ENCODE assay signal across 9 cellular contexts in genomic region chr17:79294459-79295071, GRCh38.
A peak's percentile ranks its signal among the peaks of the same experiment; 100 is the strongest.
DNase-seq lines count a peak whose midpoint lies in the region; FAIRE-seq and TF ChIP-seq lines count a peak whose summit lies in the region.
"Had no signal": no experiment of that assay in that cellular context is flagged by ENCODE, and none has a peak within 500 bp of the region (broad histone marks: within the 10 kb centered on the region; RNA-seq: fewer than 3 reads in every experiment).

No MANE protein-coding gene starts in this region.

- no peak overlapping the region for H3K4me3 ChIP-seq in fibroblast of pulmonary artery (replicated peaks; ENCODE audit: low read depth, low read length)
- no peak overlapping the region for H3K4me3 ChIP-seq in osteoblast (ENCODE audit: insufficient read depth, low read length)

- peaks cover 4% of the 10 kb centered on the region for H3K27me3 ChIP-seq in osteoblast (ENCODE audit: insufficient read depth, low read length)

- TF ChIP-seq CTCF in fibroblast of pulmonary artery (IDR thresholded peaks at IDR 0.05; ENCODE audit: low read length, missing control alignments): no peak
- no peak for TF ChIP-seq CTCF in osteoblast (IDR thresholded peaks at IDR 0.05; ENCODE audit: extremely low read depth, low read depth, low read length)

- H3K4me3 Mint-ChIP-seq in activated CD4-positive, alpha-beta T cell treated with anti-CD3 and anti-CD28 coated beads, Interleukin-2, amount 10 ng/mL, durations not matched to agents 7 days and 5 days: no peak overlapping the region

- no peak for TF ChIP-seq POLR2A in H54 (IDR thresholded peaks at IDR 0.05; ENCODE audit: low read depth, low read length)

- H3K27ac Mint-ChIP-seq in activated CD4-positive, alpha-beta T cell treated with anti-CD3 and anti-CD28 coated beads, Interleukin-2, amount 10 ng/mL, durations not matched to agents 7 days and 5 days: no peak overlapping the region

- H3K9me3 ChIP-seq in osteoblast (ENCODE audit: low read depth, low read length): no peaks in the 10 kb centered on the region

- H3K79me2 ChIP-seq in osteoblast (ENCODE audit: insufficient read depth, low read length): no peaks in the 10 kb centered on the region

- no peaks in the 10 kb centered on the region for H3K36me3 ChIP-seq in osteoblast (ENCODE audit: insufficient read depth, low read length)

- FAIRE-seq in H54 (lab: Jason Lieb, UNC): no peak

- no peaks in the 10 kb centered on the region for H3K36me3 Mint-ChIP-seq in activated CD4-positive, alpha-beta T cell treated with anti-CD3 and anti-CD28 coated beads, Interleukin-2, amount 10 ng/mL, durations not matched to agents 7 days and 5 days (ENCODE audit: low read depth)

- H3K27ac ChIP-seq in osteoblast (ENCODE audit: low read depth, low read length): no peak overlapping the region
- H3K27ac ChIP-seq: KMS-11 had no signal

- no peak for TF ChIP-seq EP300 in Ishikawa (IDR thresholded peaks at IDR 0.05; ENCODE audit: borderline replicate concordance)

- no peaks in the 10 kb centered on the region for H4K20me1 ChIP-seq in osteoblast (ENCODE audit: insufficient read depth, low read length)

- POLR2A ChIA-PET in activated CD4-positive, alpha-beta T cell treated with anti-CD3 and anti-CD28 coated beads, Interleukin-2, amount 10 ng/mL, durations not matched to agents 7 days and 5 days (lab: Charles Lee): no interaction called here

- H3K4me2 ChIP-seq in osteoblast (ENCODE audit: insufficient read depth, low read length): no peak overlapping the region
- H3K4me2 ChIP-seq: KMS-11 had no signal

- no peaks in the 10 kb centered on the region for H3K27me3 Mint-ChIP-seq in activated CD4-positive, alpha-beta T cell treated with anti-CD3 and anti-CD28 coated beads, Interleukin-2, amount 10 ng/mL, durations not matched to agents 7 days and 5 days

- TF ChIP-seq RAD21 in Ishikawa (IDR thresholded peaks at IDR 0.05; ENCODE audit: low read depth): no peak

- H2AFZ ChIP-seq in osteoblast (ENCODE audit: low read length): no peak overlapping the region

- CTCF ChIA-PET in activated CD4-positive, alpha-beta T cell treated with anti-CD3 and anti-CD28 coated beads, Interleukin-2, amount 10 ng/mL, durations not matched to agents 7 days and 5 days (lab: Charles Lee): interaction anchor here (0.6 kb wide), 1 partner anchor 429 kb away, joined by 3 read pairs; no protein-coding TSS in a partner anchor

- H3K9me3 Mint-ChIP-seq in activated CD4-positive, alpha-beta T cell treated with anti-CD3 and anti-CD28 coated beads, Interleukin-2, amount 10 ng/mL, durations not matched to agents 7 days and 5 days: no peaks in the 10 kb centered on the region

- no peaks in the 10 kb centered on the region for H3K4me1 ChIP-seq in osteoblast (ENCODE audit: insufficient read depth, low read length)

- peak; percentile 61 for DNase-seq in activated CD4-positive, alpha-beta T cell treated with anti-CD3 and anti-CD28 coated beads, Interleukin-2, amount 10 ng/mL, durations not matched to agents 7 days and 5 days
- peak; percentile 53 for DNase-seq in fibroblast of pulmonary artery (ENCODE audit: low read depth)
- DNase-seq in osteoblast (ENCODE audit: insufficient read length, low spot score, missing footprints): peak; percentile 81
- no peak for DNase-seq in SIG-M5 treated with dmso at 0.1 percent for 504 hours (lab: John Stamatoyannopoulos, UW; ENCODE audit: unreplicated experiment)
- no peak for DNase-seq in H54 (ENCODE audit: insufficient read length, low spot score)
- no peak for DNase-seq in SKM-1 (lab: John Stamatoyannopoulos, UW; ENCODE audit: unreplicated experiment)
- DNase-seq in DMS114 treated with DMSO at 0.1 percent for 48 hours (lab: John Stamatoyannopoulos, UW; ENCODE audit: unreplicated experiment): no peak

- H3K4me1 Mint-ChIP-seq in activated CD4-positive, alpha-beta T cell treated with anti-CD3 and anti-CD28 coated beads, Interleukin-2, amount 10 ng/mL, durations not matched to agents 7 days and 5 days: no peaks in the 10 kb centered on the region

TF ChIP-seq in Ishikawa, 13 proteins besides CTCF, POLR2A, EP300 and RAD21:
- peak; percentile 64 for TF ChIP-seq USF1 (IDR thresholded peaks at IDR 0.05)
- TF ChIP-seq MAX (IDR thresholded peaks at IDR 0.05): peak; percentile 98
- no peak for TF ChIP-seq EGR1 (IDR thresholded peaks at IDR 0.05)
- TF ChIP-seq ZBTB7A (IDR thresholded peaks at IDR 0.05; ENCODE audit: low read depth): no peak
- TF ChIP-seq REST (IDR thresholded peaks at IDR 0.05; ENCODE audit: low read depth): peak; percentile 98
- TF ChIP-seq NFIC (IDR thresholded peaks at IDR 0.05): no peak

Comparison
In these comparisons a context has a peak if more than half of its experiments do, and no peak if none do; other contexts are left out.
1. DNase-seq: peak in activated CD4-positive, alpha-beta T cell treated with anti-CD3 and anti-CD28 coated beads, Interleukin-2, amount 10 ng/mL, durations not matched to agents 7 days and 5 days (single experiment), fibroblast of pulmonary artery (single experiment) and osteoblast (single experiment); none in SIG-M5 treated with dmso at 0.1 percent for 504 hours (single experiment), H54 (single experiment), SKM-1 (single experiment) and DMS114 treated with DMSO at 0.1 percent for 48 hours (single experiment).